In genomic region chr2:10486091-10486490, GRCh38 we compare ENCODE assay signal across 7 cellular contexts.
"Had no signal": no experiment of that assay in that cellular context is flagged by ENCODE, and none has a peak within 500 bp of the region (broad histone marks: within the 10 kb centered on the region; RNA-seq: fewer than 3 reads in every experiment).

No MANE protein-coding gene starts in this region.

- H3K4me3 Mint-ChIP-seq: HFFc6 had no signal

- ATAC-seq: HCT116 had no signal

- H3K4me1 ChIP-seq: HAP-1 had no signal

- H3K27ac ChIP-seq: GM23248, HL-60 had no signal

- H3K36me3 ChIP-seq: HAP-1 had no signal

- H3K9me3 ChIP-seq: HAP-1 had no signal

- H3K27ac Mint-ChIP-seq: HFFc6, IgD-negative memory B cell had no signal

- H3K9ac ChIP-seq: GM23248 had no signal

- H3K4me3 ChIP-seq: GM23248, HAP-1 had no signal

- DNase-seq: GM23248, GOT3, HFFc6 had no signal
